8 cellular contexts compared by ENCODE assay signal in the genomic region with DNA sequence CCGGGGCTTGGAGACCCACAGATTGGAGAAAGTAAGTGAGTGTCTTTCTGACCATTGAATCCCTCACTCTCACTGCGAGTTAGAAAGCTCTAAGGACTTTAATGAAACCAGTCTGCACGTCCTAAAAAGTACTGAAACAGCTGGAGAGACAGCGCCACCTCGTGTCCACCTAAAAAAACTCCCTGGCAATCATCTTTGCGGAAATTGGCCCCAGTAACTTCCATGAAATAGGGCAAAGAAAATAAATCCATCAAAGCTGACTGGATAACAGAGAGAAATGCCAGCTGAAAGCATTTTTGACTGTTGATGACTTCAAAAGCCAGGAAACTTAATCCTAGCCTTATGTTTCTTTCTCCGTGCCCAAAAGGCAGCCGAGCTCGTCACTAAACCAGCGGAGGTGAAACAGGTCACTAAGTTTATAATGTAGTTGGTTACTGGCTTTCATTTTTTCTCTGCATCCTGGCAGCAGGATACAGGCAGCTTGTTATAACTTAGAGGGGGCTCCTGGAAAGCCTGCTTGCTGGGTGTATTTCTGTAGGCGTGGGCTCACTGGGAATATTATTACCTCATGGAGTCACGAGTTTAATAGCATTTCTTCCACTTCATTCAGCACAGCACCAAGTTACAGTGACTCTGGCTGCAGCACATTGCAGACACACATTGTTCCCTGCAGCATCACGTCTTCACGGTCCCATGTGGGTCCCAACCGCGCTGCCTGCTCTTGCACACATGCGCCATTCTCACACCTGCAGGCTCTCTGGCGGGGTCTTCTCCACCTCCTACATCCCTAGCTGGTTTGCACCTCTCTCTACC.
DNase-seq lines count a peak whose midpoint lies in the region; ATAC-seq and TF ChIP-seq lines count a peak whose summit lies in the region.

No MANE protein-coding gene starts in this region.

- 37 to 38% methylated on average over 18 of the region's 18 CpGs for WGBS in tibial nerve, 2 donors

- no peak for TF ChIP-seq POLR2A in tibial nerve (IDR thresholded peaks at IDR 0.05)

- peak; percentile 67 for DNase-seq in Daoy (ENCODE audit: low read depth)
- peak; percentile 57 for DNase-seq in KG1 (lab: John Stamatoyannopoulos, UW)
- peak; percentile 90 for DNase-seq in OCI-M1 (lab: John Stamatoyannopoulos, UW)
- DNase-seq in activated T-helper 1 cell treated with Interleukin-2 at 50 U/mL for 16 hours (ENCODE audit: low read depth), result peak; percentile 11
- peak; percentile 64 to 90 for DNase-seq in foreskin fibroblast
- DNase-seq in occipital lobe (lab: John Stamatoyannopoulos, UW), result peak; percentile 61
- peak in 1 of 2 donors; percentile 36 for DNase-seq in tibial nerve (ENCODE audit: low spot score in 2 of 2)

- H3K36me3 ChIP-seq in tibial nerve, result no peaks in the 10 kb centered on the region

- H3K27ac ChIP-seq in tibial nerve, result peak overlapping the region in 2 of 4 donors; percentile 58 to 69

- TF ChIP-seq CTCF in foreskin fibroblast (IDR thresholded peaks at IDR 0.05; ENCODE audit: low read depth, low read length) (peak; percentile 81), tibial nerve (IDR thresholded peaks at IDR 0.05) (peak; percentile 72 to 83 (median 74))

- peaks cover 0 to 18% (median 0%) of the 10 kb centered on the region in 4 donors for H3K4me1 ChIP-seq in tibial nerve

- H3K4me3 ChIP-seq in foreskin fibroblast (ENCODE audit: low read depth in 1 of 2, low read length in 2 of 2) (peak overlapping the region; percentile 39 to 60), tibial nerve (peak overlapping the region in 2 of 4 donors; percentile 10 to 37)

- no peak for TF ChIP-seq EP300 in tibial nerve (IDR thresholded peaks at IDR 0.05)

- no peaks in the 10 kb centered on the region for H3K27me3 ChIP-seq in tibial nerve

- H3K9me3 ChIP-seq in tibial nerve, result no peaks in the 10 kb centered on the region

- no peak for ATAC-seq in GM18517 (IDR thresholded peaks at IDR 0.05; ENCODE audit: unreplicated experiment)
